2 cellular contexts compared by ENCODE assay signal in genomic region chrX:72313757-72314156, GRCh38.
TF ChIP-seq lines count a peak whose summit lies in the region.

No MANE protein-coding gene starts in this region.

TF ChIP-seq in H1, 55 proteins besides CTCF, POLR2A, EP300 and RAD21 (continues in another document):
- TF ChIP-seq MAFK (IDR thresholded peaks at IDR 0.05; ENCODE audit: low read depth, low read length) (no peak), TCF12 (IDR thresholded peaks at IDR 0.05; ENCODE audit: low read depth, low read length) (no peak), ASH2L (IDR thresholded peaks at IDR 0.05; ENCODE audit: low read length) (no peak), E2F6 (IDR thresholded peaks at IDR 0.05) (no peak), USF2 (IDR thresholded peaks at IDR 0.05; ENCODE audit: low read length) (no peak), TEAD4 (IDR thresholded peaks at IDR 0.05; ENCODE audit: low read depth, low read length) (no peak), SIN3A (conservative IDR thresholded peaks at IDR 0.05 in 1 of 2, IDR thresholded peaks at IDR 0.05 in 1 of 2; ENCODE audit: low read depth in 1 of 2, low read length in 2 of 2) (no peak), CHD7 (IDR thresholded peaks at IDR 0.05; ENCODE audit: insufficient replicate concordance, low read length) (no peak), ATF3 (IDR thresholded peaks at IDR 0.05; ENCODE audit: insufficient read depth, low read depth, low read length) (no peak)

TF ChIP-seq in GM12891, 5 proteins besides CTCF, POLR2A, EP300 and RAD21:
- no peak for TF ChIP-seq TAF1 (IDR thresholded peaks at IDR 0.05; ENCODE audit: low read depth, low read length)
- no peak for TF ChIP-seq PAX5 (IDR thresholded peaks at IDR 0.05; ENCODE audit: insufficient read depth, low read length, severe bottlenecking)
- TF ChIP-seq POU2F2 (IDR thresholded peaks at IDR 0.05; ENCODE audit: low read depth, low read length) = no peak
- TF ChIP-seq POLR2AphosphoS5 (IDR thresholded peaks at IDR 0.05; ENCODE audit: low read depth, low read length) = no peak
- no peak for TF ChIP-seq SPI1 (IDR thresholded peaks at IDR 0.05; ENCODE audit: low read depth, low read length)
